ENCODE assay signal across 8 cellular contexts in the genomic region with DNA sequence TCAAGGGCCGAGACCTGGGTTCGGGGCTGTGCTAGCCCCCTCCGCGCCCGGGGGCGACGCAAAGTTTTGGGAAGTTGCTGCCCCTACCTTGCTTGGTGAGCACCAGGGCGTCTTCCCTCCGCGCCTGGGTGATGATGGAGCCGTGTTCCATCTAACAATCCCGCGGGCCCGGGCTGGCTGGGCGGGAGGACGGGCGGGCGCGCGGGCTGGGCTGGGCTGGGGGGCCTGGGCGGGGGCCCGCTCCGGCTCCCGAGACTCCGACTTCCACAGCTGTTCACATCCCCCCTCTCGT. TPM values are rescaled to one million over a fixed set of nuclear protein-coding genes. Genes with fewer than 3 reads are reported as not detected.
DNase-seq lines count a peak whose midpoint lies in the region; ATAC-seq and TF ChIP-seq lines count a peak whose summit lies in the region.

No MANE protein-coding gene starts in this region.

- peak overlapping the region; percentile 100 for H3K27ac ChIP-seq in left ventricle myocardium inferior (replicated peaks)
- H3K27ac ChIP-seq in spleen = peak overlapping the region; percentile 97 to 99 (median 98)

- H3K9me3 ChIP-seq in left ventricle myocardium inferior (replicated peaks) (no peaks in the 10 kb centered on the region), spleen (no peaks in the 10 kb centered on the region)

- DNase-seq in activated T-helper 1 cell treated with Interleukin-2 at 50 U/mL for 16 hours (ENCODE audit: low read depth) (peak; percentile 14), left ventricle myocardium inferior (no peak), spleen (no peak), globus pallidus (ENCODE audit: low spot score) (no peak), CD1c-positive myeloid dendritic cell (ENCODE audit: extremely low spot score) (no peak)

- no peak for TF ChIP-seq CTCF in left ventricle myocardium inferior (IDR thresholded peaks at IDR 0.05; ENCODE audit: borderline replicate concordance)
- no peak for TF ChIP-seq CTCF in spleen (IDR thresholded peaks at IDR 0.05 in 8 of 11, conservative IDR thresholded peaks at IDR 0.05 in 3 of 11)

- no peak for TF ChIP-seq POLR2A in spleen (IDR thresholded peaks at IDR 0.05)

- H3K4me1 ChIP-seq in left ventricle myocardium inferior (peaks cover 71% of the 10 kb centered on the region), spleen (peaks cover 43 to 73% (median 51%) of the 10 kb centered on the region in 6 donors)

- peak; percentile 12 for ATAC-seq in GM19397 (IDR thresholded peaks at IDR 0.05; ENCODE audit: unreplicated experiment)
- ATAC-seq in HG03108 (IDR thresholded peaks at IDR 0.05; ENCODE audit: unreplicated experiment) = peak; percentile 0
- ATAC-seq in GM18517 (IDR thresholded peaks at IDR 0.05; ENCODE audit: unreplicated experiment) = no peak

- H3K27me3 ChIP-seq in left ventricle myocardium inferior (ENCODE audit: low read depth) (no peaks in the 10 kb centered on the region), spleen (replicated peaks in 1 of 7) (no peaks in the 10 kb centered on the region)

- 0 to 1% (median 0%) methylated on average over 5 to 26 of the region's 26 CpGs for WGBS in spleen, 5 donors

- peaks cover 8% of the 10 kb centered on the region for H3K36me3 ChIP-seq in left ventricle myocardium inferior
- H3K36me3 ChIP-seq in spleen = peaks cover 0 to 6% (median 0%) of the 10 kb centered on the region in 6 donors

- H3K4me3 ChIP-seq in left ventricle myocardium inferior (peak overlapping the region; percentile 95), spleen (peak overlapping the region; percentile 87 to 100 (median 94))

- intact Hi-C loops in left ventricle myocardium inferior (cut with micrococcal nuclease) = no loop called here
- intact Hi-C loops in spleen (cut with DNase I; ENCODE audit: low total_unique reads) = no loop called here

RNA-seq across cellular contexts. Expression of a gene that starts 0.3 kb away (rescaled TPM):
- 82.6 TPM for total RNA-seq in left ventricle myocardium inferior
- total RNA-seq in spleen = 100 to 1,000 TPM; 140 to 203 (median 181) TPM
- 10 to 100 TPM; 22.2 to 43.5 (median 23.8) TPM for polyA plus RNA-seq in spleen

RNA-seq across cellular contexts. Expression of a gene that starts 27.7 kb away (rescaled TPM):
- total RNA-seq in left ventricle myocardium inferior = 2.1 TPM
- 10 to 100 TPM in 1 of 7 donors, 1 to 10 TPM in 6; 4.8 to 18.6 (median 7.3) TPM for total RNA-seq in spleen
- 1 to 10 TPM; 2.0 to 3.2 (median 2.8) TPM for polyA plus RNA-seq in spleen
